Comparison of ENCODE assay signal across 10 cellular contexts in the genomic region with DNA sequence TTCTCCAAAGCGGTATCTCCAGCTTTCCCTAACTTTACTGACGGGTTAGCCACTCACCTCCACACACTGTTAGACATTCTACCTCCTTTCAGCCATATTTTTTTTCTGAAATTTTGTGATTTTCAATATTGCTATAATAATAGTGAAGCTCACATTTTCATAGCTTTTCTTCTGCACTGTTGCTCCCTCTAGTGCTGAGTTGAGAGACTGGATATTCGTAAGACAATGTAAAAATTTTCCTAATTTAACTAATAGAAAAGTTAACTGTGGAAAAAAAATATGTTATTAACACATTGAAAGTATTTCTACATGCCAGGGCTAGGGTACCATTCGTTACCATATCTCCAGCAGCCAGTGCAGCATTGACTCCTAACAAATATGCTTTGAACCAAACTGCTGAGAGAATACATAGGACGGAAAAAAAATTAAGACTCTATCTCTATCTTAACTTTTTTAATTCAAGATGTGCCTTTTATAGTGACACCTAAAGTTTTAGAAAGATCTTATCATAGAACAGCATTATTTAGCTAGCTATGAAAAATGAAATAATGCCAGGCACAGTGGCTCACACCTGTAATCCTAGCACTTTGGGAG. TPM values are rescaled to one million over a fixed set of nuclear protein-coding genes. Genes with fewer than 3 reads are reported as not detected.
A peak's percentile ranks its signal among the peaks of the same experiment; 100 is the strongest.
DNase-seq lines count a peak whose midpoint lies in the region; ATAC-seq, FAIRE-seq and TF ChIP-seq lines count a peak whose summit lies in the region.
"Had no signal": no experiment of that assay in that cellular context is flagged by ENCODE, and none has a peak within 500 bp of the region (broad histone marks: within the 10 kb centered on the region; RNA-seq: fewer than 3 reads in every experiment).

No MANE protein-coding gene starts in this region.

- H3K27me3 ChIP-seq in colonic mucosa = no peaks in the 10 kb centered on the region

- no peaks in the 10 kb centered on the region for H3K36me3 Mint-ChIP-seq in activated T-helper 1 cell treated with anti-CD3 and anti-CD28 coated beads, Interleukin-12 subunit alpha, Interleukin-12 subunit beta, Interleukin-2, Interleukin-4 antibody, amounts not matched to agents 30 ng/mL and 10 ng/mL and 1 ng/mL, durations not matched to agents 14 hours and 24 hours and 36 hours (ENCODE audit: low read depth)
- H3K36me3 Mint-ChIP-seq: activated naive CD4-positive, alpha-beta T cell treated with anti-CD3 and anti-CD28 coated beads, Interleukin-2, amount 50 U/mL, for 72 hours had no signal

- H3K9ac ChIP-seq in colonic mucosa (ENCODE audit: low read depth in 2 of 2, low read length in 2 of 2) = no peak overlapping the region

- peak; percentile 25 for FAIRE-seq in D721Med (lab: Jason Lieb, UNC)
- FAIRE-seq in H54 (lab: Jason Lieb, UNC) = no peak

- ATAC-seq in GM19023 (IDR thresholded peaks at IDR 0.05; ENCODE audit: unreplicated experiment) = no peak
- ATAC-seq: activated naive CD4-positive, alpha-beta T cell treated with anti-CD3 and anti-CD28 coated beads, Interleukin-2, amount 50 U/mL, for 72 hours had no signal

- no peak overlapping the region for H3K4me3 ChIP-seq in colonic mucosa

- H3K27ac Mint-ChIP-seq in activated T-helper 1 cell treated with anti-CD3 and anti-CD28 coated beads, Interleukin-12 subunit alpha, Interleukin-12 subunit beta, Interleukin-2, Interleukin-4 antibody, amounts not matched to agents 30 ng/mL and 10 ng/mL and 1 ng/mL, durations not matched to agents 14 hours and 24 hours and 36 hours = no peak overlapping the region
- H3K27ac Mint-ChIP-seq: activated naive CD4-positive, alpha-beta T cell treated with anti-CD3 and anti-CD28 coated beads, Interleukin-2, amount 50 U/mL, for 72 hours had no signal

- no peaks in the 10 kb centered on the region for H3K36me3 ChIP-seq in colonic mucosa

- no peak overlapping the region for H3K27ac ChIP-seq in colonic mucosa
- H3K27ac ChIP-seq: HL-60 had no signal

- intact Hi-C loops in colonic mucosa (cut with DNase I) = loop anchor here (2.0 kb wide), 1 partner anchor 289 kb away; no protein-coding TSS in a partner anchor
- intact Hi-C loops in activated T-helper 1 cell treated with anti-CD3 and anti-CD28 coated beads, Interleukin-12 subunit alpha, Interleukin-12 subunit beta, Interleukin-2, Interleukin-4 antibody, amounts not matched to agents 30 ng/mL and 10 ng/mL and 1 ng/mL, durations not matched to agents 14 hours and 24 hours and 36 hours (cut with micrococcal nuclease) = no loop called here

- peaks cover 9% of the 10 kb centered on the region for H3K4me1 Mint-ChIP-seq in activated T-helper 1 cell treated with anti-CD3 and anti-CD28 coated beads, Interleukin-12 subunit alpha, Interleukin-12 subunit beta, Interleukin-2, Interleukin-4 antibody, amounts not matched to agents 30 ng/mL and 10 ng/mL and 1 ng/mL, durations not matched to agents 14 hours and 24 hours and 36 hours (ENCODE audit: low read depth)

- peaks cover 4% of the 10 kb centered on the region for H3K4me1 ChIP-seq in colonic mucosa

- no peaks in the 10 kb centered on the region for H3K9me3 Mint-ChIP-seq in activated T-helper 1 cell treated with anti-CD3 and anti-CD28 coated beads, Interleukin-12 subunit alpha, Interleukin-12 subunit beta, Interleukin-2, Interleukin-4 antibody, amounts not matched to agents 30 ng/mL and 10 ng/mL and 1 ng/mL, durations not matched to agents 14 hours and 24 hours and 36 hours
- H3K9me3 Mint-ChIP-seq: activated naive CD4-positive, alpha-beta T cell treated with anti-CD3 and anti-CD28 coated beads, Interleukin-2, amount 50 U/mL, for 72 hours had no signal

- H3K9me3 ChIP-seq in colonic mucosa = no peaks in the 10 kb centered on the region

- H3K27me3 Mint-ChIP-seq in activated T-helper 1 cell treated with anti-CD3 and anti-CD28 coated beads, Interleukin-12 subunit alpha, Interleukin-12 subunit beta, Interleukin-2, Interleukin-4 antibody, amounts not matched to agents 30 ng/mL and 10 ng/mL and 1 ng/mL, durations not matched to agents 14 hours and 24 hours and 36 hours (ENCODE audit: insufficient read depth) = peaks cover 3% of the 10 kb centered on the region

- H3K4me3 Mint-ChIP-seq in activated T-helper 1 cell treated with anti-CD3 and anti-CD28 coated beads, Interleukin-12 subunit alpha, Interleukin-12 subunit beta, Interleukin-2, Interleukin-4 antibody, amounts not matched to agents 30 ng/mL and 10 ng/mL and 1 ng/mL, durations not matched to agents 14 hours and 24 hours and 36 hours = no peak overlapping the region

- TF ChIP-seq CTCF in D721Med (IDR thresholded peaks at IDR 0.05; ENCODE audit: insufficient read depth, missing control alignments) (peak; percentile 74), LNCAP (IDR thresholded peaks at IDR 0.05) (peak; percentile 70), colonic mucosa (IDR thresholded peaks at IDR 0.05) (peak; percentile 36)

- no peak for TF ChIP-seq POLR2A in H54 (IDR thresholded peaks at IDR 0.05; ENCODE audit: low read depth, low read length)

- DNase-seq in D721Med (ENCODE audit: insufficient read length, low spot score) (no peak), colonic mucosa (no peak), non-pigmented ciliary epithelial cell (ENCODE audit: low read depth) (peak; percentile 5), H54 (ENCODE audit: insufficient read length, low spot score) (no peak)
- DNase-seq in activated naive CD4-positive, alpha-beta T cell treated with Interleukin-2 at 50 U/mL for 16 hours = no peak
- no peak for DNase-seq in activated T-helper 1 cell treated with anti-CD3 and anti-CD28 coated beads, Interleukin-12 subunit alpha, Interleukin-12 subunit beta, Interleukin-2, Interleukin-4 antibody, amounts not matched to agents 30 ng/mL and 10 ng/mL and 1 ng/mL, durations not matched to agents 14 hours and 24 hours and 36 hours (ENCODE audit: low spot score)

RNA-seq across cellular contexts. Expression of a gene that starts 48.7 kb away (rescaled TPM):
- total RNA-seq in colonic mucosa = 1 to 10 TPM in 1 of 2 donors, under 1 TPM in 1; 0.69 to 5.0 TPM
- total RNA-seq in activated T-helper 1 cell treated with anti-CD3 and anti-CD28 coated beads, Interleukin-12 subunit alpha, Interleukin-12 subunit beta, Interleukin-2, Interleukin-4 antibody, amounts not matched to agents 30 ng/mL and 10 ng/mL and 1 ng/mL, durations not matched to agents 14 hours and 24 hours and 36 hours = not detected in 2 replicates
- total RNA-seq: activated naive CD4-positive, alpha-beta T cell treated with anti-CD3 and anti-CD28 coated beads, Interleukin-2, amount 50 U/mL, for 72 hours had no signal

RNA-seq across cellular contexts. Expression of a gene that starts 56.1 kb away (rescaled TPM):
- 100 to 1,000 TPM; 126 to 189 TPM for total RNA-seq in colonic mucosa
- total RNA-seq in activated T-helper 1 cell treated with anti-CD3 and anti-CD28 coated beads, Interleukin-12 subunit alpha, Interleukin-12 subunit beta, Interleukin-2, Interleukin-4 antibody, amounts not matched to agents 30 ng/mL and 10 ng/mL and 1 ng/mL, durations not matched to agents 14 hours and 24 hours and 36 hours = 34.1 and 34.9 TPM in 2 replicates
